8 cellular contexts compared by ENCODE assay signal in the genomic region with DNA sequence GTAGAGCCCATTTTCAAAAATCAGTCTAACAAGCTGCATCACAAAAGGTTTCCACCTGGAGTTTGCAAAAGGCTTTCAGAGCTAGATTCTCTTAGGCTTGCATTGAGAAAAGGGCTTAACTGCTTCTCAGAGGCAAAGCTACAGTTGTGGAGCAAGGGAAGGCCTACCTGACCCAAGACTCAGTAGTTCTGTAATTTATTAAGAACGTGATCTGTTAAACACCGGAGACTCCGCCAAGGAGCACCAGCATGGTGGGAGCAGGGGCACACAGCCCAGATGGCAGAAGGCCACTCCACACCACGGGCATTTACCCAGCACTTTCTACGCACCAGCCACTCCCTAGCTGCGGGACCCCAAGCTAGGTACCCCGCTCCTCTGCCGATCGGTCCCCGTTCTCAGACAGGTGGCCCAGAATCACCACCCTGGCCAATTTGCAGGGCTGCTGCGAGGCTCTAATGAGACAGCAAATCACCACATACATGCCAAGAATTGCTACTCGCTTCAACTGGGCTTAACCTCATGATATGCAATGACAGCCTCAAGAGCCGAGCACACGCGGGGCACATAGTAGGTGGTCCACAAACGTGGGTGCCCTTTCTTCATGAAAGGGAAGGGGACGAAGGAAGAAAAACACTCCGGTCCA. TPM values are rescaled to one million over a fixed set of nuclear protein-coding genes. Genes with fewer than 3 reads are reported as not detected.
DNase-seq lines count a peak whose midpoint lies in the region; ATAC-seq and TF ChIP-seq lines count a peak whose summit lies in the region.

No MANE protein-coding gene starts in this region.

- H3K36me3 ChIP-seq in SU-DHL-6 (ENCODE audit: low read length) (no peaks in the 10 kb centered on the region), esophagus (ENCODE audit: control insufficient read depth in 2 of 2, insufficient read depth in 2 of 2, low read length in 1 of 2) (no peaks in the 10 kb centered on the region), osteoblast (ENCODE audit: insufficient read depth, low read length) (no peaks in the 10 kb centered on the region)

- H3K79me2 ChIP-seq in SU-DHL-6 (ENCODE audit: insufficient read depth, low read length), result no peaks in the 10 kb centered on the region
- H3K79me2 ChIP-seq in osteoblast (ENCODE audit: insufficient read depth, low read length), result peaks cover 11% of the 10 kb centered on the region

- 19 to 24% methylated on average over 18 of the region's 18 CpGs for WGBS in esophagus, 2 donors

- H3K9ac ChIP-seq in SU-DHL-6 (ENCODE audit: low read length), result peak overlapping the region; percentile 84

- H3K4me3 ChIP-seq in SU-DHL-6 (ENCODE audit: insufficient read depth, low read length, poor library complexity, severe bottlenecking) (peak overlapping the region; percentile 91), esophagus (ENCODE audit: low read depth in 1 of 2, low read length in 2 of 2) (peak overlapping the region; percentile 71 to 86), osteoblast (ENCODE audit: insufficient read depth, low read length) (peak overlapping the region; percentile 77)

- H3K4me1 ChIP-seq in esophagus (ENCODE audit: control insufficient read depth in 2 of 2, insufficient read depth in 2 of 2, low read length in 1 of 2) (peaks cover 4 to 12% of the 10 kb centered on the region in 2 donors), osteoblast (ENCODE audit: insufficient read depth, low read length) (peaks cover 20% of the 10 kb centered on the region)

- H3K9me2 ChIP-seq in SU-DHL-6 (replicated peaks; ENCODE audit: insufficient read depth, low read length), result no peaks in the 10 kb centered on the region

- no peak for TF ChIP-seq CTCF in SU-DHL-6 (IDR thresholded peaks at IDR 0.05; ENCODE audit: insufficient read depth, low read length, poor library complexity, severe bottlenecking)
- no peak for TF ChIP-seq CTCF in osteoblast (IDR thresholded peaks at IDR 0.05; ENCODE audit: extremely low read depth, low read depth, low read length)

- H4K20me1 ChIP-seq in SU-DHL-6 (ENCODE audit: low read depth, low read length) (no peaks in the 10 kb centered on the region), osteoblast (ENCODE audit: insufficient read depth, low read length) (peaks cover 29% of the 10 kb centered on the region)

- no peak overlapping the region for H2AFZ ChIP-seq in SU-DHL-6 (ENCODE audit: low read depth, low read length, severe bottlenecking)
- peak overlapping the region; percentile 35 for H2AFZ ChIP-seq in osteoblast (ENCODE audit: low read length)

- no peaks in the 10 kb centered on the region for H3F3A ChIP-seq in SU-DHL-6 (ENCODE audit: insufficient read depth)

- H3K4me2 ChIP-seq in SU-DHL-6 (ENCODE audit: low read depth, low read length, poor library complexity, severe bottlenecking), result peak overlapping the region; percentile 94
- peak overlapping the region; percentile 80 for H3K4me2 ChIP-seq in osteoblast (ENCODE audit: insufficient read depth, low read length)

- DNase-seq in NCI-H446 (lab: John Stamatoyannopoulos, UW) (peak; percentile 24 to 28), NCI-H446 treated with DMSO at 0.1 percent for 48 hours (lab: John Stamatoyannopoulos, UW) (no peak), osteoblast (ENCODE audit: insufficient read length, low spot score, missing footprints) (peak; percentile 91), mesenteric fat pad (ENCODE audit: low spot score) (no peak)

- no peaks in the 10 kb centered on the region for H3K27me3 ChIP-seq in SU-DHL-6 (ENCODE audit: low read length)
- H3K27me3 ChIP-seq in esophagus (ENCODE audit: control insufficient read depth in 1 of 2, insufficient read depth in 2 of 2, low read length in 2 of 2), result no peaks in the 10 kb centered on the region
- no peaks in the 10 kb centered on the region for H3K27me3 ChIP-seq in osteoblast (ENCODE audit: insufficient read depth, low read length)

- ATAC-seq in HG03460 (IDR thresholded peaks at IDR 0.05; ENCODE audit: unreplicated experiment), result no peak
- ATAC-seq in HG03139 (IDR thresholded peaks at IDR 0.05; ENCODE audit: unreplicated experiment), result no peak

- no peak overlapping the region for H3K27ac ChIP-seq in SU-DHL-6 (ENCODE audit: low read depth, low read length)
- peak overlapping the region; percentile 77 to 80 for H3K27ac ChIP-seq in esophagus (ENCODE audit: low read depth in 2 of 2, low read length in 1 of 2)
- no peak overlapping the region for H3K27ac ChIP-seq in osteoblast (ENCODE audit: low read depth, low read length)

- H3K9me3 ChIP-seq in SU-DHL-6 (ENCODE audit: insufficient read depth, low read length) (no peaks in the 10 kb centered on the region), esophagus (ENCODE audit: control insufficient read depth in 2 of 2, insufficient read depth in 1 of 2, low read depth in 1 of 2, low read length in 1 of 2) (no peaks in the 10 kb centered on the region), osteoblast (ENCODE audit: low read depth, low read length) (no peaks in the 10 kb centered on the region)

RNA-seq across cellular contexts. Expression of a gene that starts 1.5 kb away (rescaled TPM):
- polyA plus RNA-seq in esophagus, result 10 to 100 TPM; 15.8 to 22.4 TPM
- total RNA-seq in osteoblast (25.0 and 25.3 TPM in 2 replicates), mesenteric fat pad (267 TPM)

Comparison
In these comparisons a context has a peak if more than half of its experiments do, and no peak if none do; other contexts are left out.
1. DNase-seq: peak in NCI-H446 (2 of 2) and osteoblast (single experiment); none in NCI-H446 treated with DMSO at 0.1 percent for 48 hours (single experiment) and mesenteric fat pad (single experiment).
2. H3K27ac ChIP-seq: peak in esophagus (2 of 2); none in SU-DHL-6 (single experiment) and osteoblast (single experiment).
3. RNA of a gene that starts 1.5 kb away (total RNA-seq): 267 TPM in mesenteric fat pad (single experiment); 25.0 to 25.3 TPM in osteoblast; every median in the first group is over 10 times any median in the second.
4. Peak in every context shown above with its lines, with median percentiles within 50 percentile points of each other: H3K4me3 ChIP-seq.